Comparison of ENCODE assay signal across 1 cellular context in genomic region chr3:14537590-14538450, GRCh38.
TF ChIP-seq lines count a peak whose summit lies in the region.

No MANE protein-coding gene starts in this region.

TF ChIP-seq in IMR-90, 13 proteins besides CTCF, POLR2A, EP300 and RAD21:
- TF ChIP-seq USF2 (IDR thresholded peaks at IDR 0.05; ENCODE audit: low read depth, low read length): peak; percentile 86
- TF ChIP-seq MAFK (IDR thresholded peaks at IDR 0.05; ENCODE audit: low read depth, low read length): no peak
- no peak for TF ChIP-seq FOS (IDR thresholded peaks at IDR 0.05; ENCODE audit: low read depth, low read length)
